11 cellular contexts compared by ENCODE assay signal in genomic region chr2:53129851-53130250, GRCh38.
DNase-seq lines count a peak whose midpoint lies in the region; ATAC-seq, FAIRE-seq and TF ChIP-seq lines count a peak whose summit lies in the region.
"Had no signal": no experiment of that assay in that cellular context is flagged by ENCODE, and none has a peak within 500 bp of the region (broad histone marks: within the 10 kb centered on the region; RNA-seq: fewer than 3 reads in every experiment).

No MANE protein-coding gene starts in this region.

- H3K27me3 Mint-ChIP-seq in mesothelial cell of epicardium (ENCODE audit: low read depth), result no peaks in the 10 kb centered on the region
- H3K27me3 Mint-ChIP-seq: activated naive CD8-positive, alpha-beta T cell had no signal

- peak; percentile 74 for FAIRE-seq in urothelium cell line (lab: Jason Lieb, UNC)

- no peak overlapping the region for H3K4me3 Mint-ChIP-seq in mesothelial cell of epicardium
- H3K4me3 Mint-ChIP-seq: activated naive CD8-positive, alpha-beta T cell had no signal

- in situ Hi-C loops in SK-MEL-5 (cut with HindIII; ENCODE audit: low pct_unique_long_range_greater_than_20kb, low sequenced_read_pairs), result no loop called here

- H3K36me3 Mint-ChIP-seq in mesothelial cell of epicardium, result no peaks in the 10 kb centered on the region
- H3K36me3 Mint-ChIP-seq: activated naive CD8-positive, alpha-beta T cell had no signal

- no peaks in the 10 kb centered on the region for H3K9me3 Mint-ChIP-seq in mesothelial cell of epicardium

- TF ChIP-seq CTCF in foreskin fibroblast (IDR thresholded peaks at IDR 0.05; ENCODE audit: low read depth, low read length) (no peak), mesothelial cell of epicardium (IDR thresholded peaks at IDR 0.05; ENCODE audit: unreplicated experiment) (no peak)

- peaks cover 9% of the 10 kb centered on the region for H3K4me1 Mint-ChIP-seq in mesothelial cell of epicardium

- intact Hi-C loops in Right ventricle myocardium inferior (cut with DNase I) (no loop called here), cardiac septum (cut with DNase I) (no loop called here)

- peak; percentile 77 for ATAC-seq in Right ventricle myocardium inferior

- DNase-seq in Right ventricle myocardium inferior (ENCODE audit: missing footprints) (no peak), cardiac septum (ENCODE audit: low spot score) (no peak), SK-MEL-5 (ENCODE audit: low read depth, low spot score) (peak; percentile 86), foreskin fibroblast (peak; percentile 55 to 90), urothelium cell line (ENCODE audit: low spot score) (peak; percentile 62), DMS79 treated with DMSO at 0.1 percent for 48 hours (lab: John Stamatoyannopoulos, UW) (no peak), RKO (ENCODE audit: low spot score) (no peak), mesothelial cell of epicardium (ENCODE audit: low spot score in 2 of 2, unreplicated experiment in 2 of 2) (no peak)
- DNase-seq: activated CD4-positive, alpha-beta T cell treated with anti-CD3 and anti-CD28 coated beads, Interleukin-2, amount 50 U/mL, for 1 hour; NCI-H345 had no signal

- H3K4me3 ChIP-seq in foreskin fibroblast (ENCODE audit: low read depth in 1 of 2, low read length in 2 of 2), result no peak overlapping the region

- H3K27ac Mint-ChIP-seq in mesothelial cell of epicardium, result no peak overlapping the region
- H3K27ac Mint-ChIP-seq: activated naive CD8-positive, alpha-beta T cell had no signal

Comparison
In these comparisons a context has a peak if more than half of its experiments do, and no peak if none do; other contexts are left out.
1. DNase-seq: peak in SK-MEL-5 (single experiment), foreskin fibroblast (2 of 2) and urothelium cell line (single experiment); none in Right ventricle myocardium inferior (single experiment), cardiac septum (single experiment), DMS79 treated with DMSO at 0.1 percent for 48 hours (single experiment), RKO (single experiment) and mesothelial cell of epicardium (0 of 2).